Comparison of ENCODE assay signal across 3 cellular contexts in genomic region chr2:181923123-181923522, GRCh38.
TF ChIP-seq lines count a peak whose summit lies in the region.

No MANE protein-coding gene starts in this region.

TF ChIP-seq in A549, 52 proteins besides CTCF, POLR2A, EP300 and RAD21:
- TF ChIP-seq NFE2L2 (conservative IDR thresholded peaks at IDR 0.05; ENCODE audit: low read length) = no peak
- TF ChIP-seq MAFK (IDR thresholded peaks at IDR 0.05; ENCODE audit: partially characterized antibody) = peak; percentile 79
- no peak for TF ChIP-seq HOXB13 (CRISPR knock-in tag; IDR thresholded peaks at IDR 0.05; ENCODE audit: low read depth)
- no peak for TF ChIP-seq ATOH8 (CRISPR knock-in tag; IDR thresholded peaks at IDR 0.05; ENCODE audit: low read depth)
- no peak for TF ChIP-seq NR3C1 (IDR thresholded peaks at IDR 0.05)

TF ChIP-seq in HCT116, 20 proteins besides CTCF, POLR2A, EP300 and RAD21:
- TF ChIP-seq REST (IDR thresholded peaks at IDR 0.05; ENCODE audit: low read depth) = no peak
- TF ChIP-seq SP1 (IDR thresholded peaks at IDR 0.05; ENCODE audit: low read depth) = no peak

TF ChIP-seq in K562, 482 proteins besides CTCF, POLR2A, EP300 and RAD21:
- TF ChIP-seq CUX1 (CRISPR knock-in tag; IDR thresholded peaks at IDR 0.05) = no peak
- no peak for TF ChIP-seq DIDO1 (tag; IDR thresholded peaks at IDR 0.05; ENCODE audit: low read depth)
- peak; percentile 91 for TF ChIP-seq ZNF316 (IDR thresholded peaks at IDR 0.05)
- no peak for TF ChIP-seq CC2D1A (IDR thresholded peaks at IDR 0.05)
- TF ChIP-seq ARHGAP35 (IDR thresholded peaks at IDR 0.05; ENCODE audit: partially characterized antibody) = no peak
- TF ChIP-seq ILF3 (IDR thresholded peaks at IDR 0.05; ENCODE audit: borderline replicate concordance) = no peak
- TF ChIP-seq TAF1 (IDR thresholded peaks at IDR 0.05; ENCODE audit: control insufficient read depth, extremely low read depth, insufficient read depth, low read length, severe bottlenecking) = no peak
- TF ChIP-seq C11orf30 (IDR thresholded peaks at IDR 0.05; ENCODE audit: low read depth) = peak; percentile 80
- no peak for TF ChIP-seq NCOA4 (IDR thresholded peaks at IDR 0.05; ENCODE audit: partially characterized antibody)
- no peak for TF ChIP-seq MCM5 (IDR thresholded peaks at IDR 0.05; ENCODE audit: low read depth)
- TF ChIP-seq MAFG (tag; conservative IDR thresholded peaks at IDR 0.05) = peak; percentile 57
- no peak for TF ChIP-seq GTF2E2 (tag; IDR thresholded peaks at IDR 0.05)
- no peak for TF ChIP-seq ZKSCAN3 (CRISPR knock-in tag; IDR thresholded peaks at IDR 0.05)
- TF ChIP-seq POLR2AphosphoS5 (IDR thresholded peaks at IDR 0.05; ENCODE audit: control insufficient read depth, insufficient read depth, low read depth, low read length) = no peak
- no peak for TF ChIP-seq TAF15 (IDR thresholded peaks at IDR 0.05; ENCODE audit: low read depth, low read length)
- no peak for TF ChIP-seq BRF1 (IDR thresholded peaks at IDR 0.05; ENCODE audit: borderline replicate concordance, extremely low read depth, insufficient read length)
- TF ChIP-seq CHD1 (IDR thresholded peaks at IDR 0.05; ENCODE audit: low read length) = no peak
- no peak for TF ChIP-seq SP2 (IDR thresholded peaks at IDR 0.05; ENCODE audit: extremely low read depth, low read depth, low read length, poor library complexity, severe bottlenecking)
- TF ChIP-seq KLF6 (CRISPR knock-in tag; IDR thresholded peaks at IDR 0.05; ENCODE audit: borderline replicate concordance) = no peak
- TF ChIP-seq FOXP4 (CRISPR knock-in tag; IDR thresholded peaks at IDR 0.05; ENCODE audit: borderline replicate concordance) = no peak
- TF ChIP-seq E2F5 (CRISPR knock-in tag; IDR thresholded peaks at IDR 0.05) = no peak
- no peak for TF ChIP-seq ZNF609 (CRISPR knock-in tag; IDR thresholded peaks at IDR 0.05; ENCODE audit: borderline replicate concordance)
- no peak for TF ChIP-seq ZNF311 (CRISPR knock-in tag; IDR thresholded peaks at IDR 0.05)
- TF ChIP-seq ZNF584 (CRISPR knock-in tag; IDR thresholded peaks at IDR 0.05; ENCODE audit: low read depth) = no peak
- TF ChIP-seq SUPT5H (IDR thresholded peaks at IDR 0.05) = no peak
- no peak for TF ChIP-seq U2AF2 (optimal IDR thresholded peaks at IDR 0.05; ENCODE audit: low read depth, low read length)
- no peak for TF ChIP-seq HMG20A (CRISPR knock-in tag; conservative IDR thresholded peaks at IDR 0.05)
